In the genomic region with DNA sequence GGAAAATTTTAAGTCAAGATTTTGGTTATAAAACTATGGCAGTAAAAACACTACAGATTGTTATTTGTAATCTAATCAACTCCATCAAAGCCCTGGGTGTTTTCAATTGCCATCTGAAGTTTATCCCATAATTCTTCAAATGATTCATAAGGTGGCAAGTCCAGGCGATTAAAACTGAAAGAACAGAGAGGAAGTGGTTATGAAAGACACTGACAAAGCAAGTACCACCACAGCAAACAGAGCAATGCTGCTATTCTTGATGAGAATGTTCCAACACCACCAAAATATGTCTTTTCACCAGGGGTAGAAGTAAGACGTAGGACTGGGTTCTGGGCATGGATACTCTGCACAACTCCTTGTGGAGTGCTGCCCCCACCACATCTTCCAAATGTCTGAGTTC, we compare ENCODE assay signal across 9 cellular contexts.
A peak's percentile ranks its signal among the peaks of the same experiment; 100 is the strongest.
DNase-seq lines count a peak whose midpoint lies in the region; ATAC-seq and TF ChIP-seq lines count a peak whose summit lies in the region.
"Had no signal": no experiment of that assay in that cellular context is flagged by ENCODE, and none has a peak within 500 bp of the region (broad histone marks: within the 10 kb centered on the region; RNA-seq: fewer than 3 reads in every experiment).

No MANE protein-coding gene starts in this region.

- no peaks in the 10 kb centered on the region for H3K4me1 ChIP-seq in prostate gland (replicated peaks)

- DNase-seq in LHCN-M2 (ENCODE audit: low read depth) (peak; percentile 15), epithelial cell of esophagus (ENCODE audit: low read depth) (peak; percentile 69), OCI-M2 (lab: John Stamatoyannopoulos, UW; ENCODE audit: unreplicated experiment) (no peak), prostate gland (ENCODE audit: low spot score) (no peak), SW 1271 (lab: John Stamatoyannopoulos, UW) (no peak)
- DNase-seq: kidney had no signal

- no peaks in the 10 kb centered on the region for H3K27me3 ChIP-seq in prostate gland (replicated peaks; ENCODE audit: insufficient read depth)

- TF ChIP-seq CTCF in epithelial cell of esophagus (IDR thresholded peaks at IDR 0.05; ENCODE audit: insufficient read depth, low read depth, low read length, missing control alignments), result no peak
- TF ChIP-seq CTCF in prostate gland (IDR thresholded peaks at IDR 0.05), result no peak

- no peaks in the 10 kb centered on the region for H3K36me3 ChIP-seq in prostate gland

- no peak overlapping the region for H3K27ac ChIP-seq in prostate gland

- ATAC-seq in GM18858 (IDR thresholded peaks at IDR 0.05; ENCODE audit: unreplicated experiment) (peak; percentile 78), GM21717 (IDR thresholded peaks at IDR 0.05; ENCODE audit: unreplicated experiment) (peak; percentile 89), HG02840 (IDR thresholded peaks at IDR 0.05; ENCODE audit: low FRiP score, unreplicated experiment) (no peak)

- H3K9me3 ChIP-seq in prostate gland, result no peaks in the 10 kb centered on the region

- WGBS in prostate gland, result 53% methylated on average over 2 of the region's 2 CpGs

- intact Hi-C loops in prostate gland (cut with DNase I), result no loop called here

- no peak for TF ChIP-seq POLR2A in prostate gland (IDR thresholded peaks at IDR 0.05)

- H3K4me3 ChIP-seq in epithelial cell of esophagus (ENCODE audit: low read length) (no peak overlapping the region), prostate gland (no peak overlapping the region)

Comparison
In these comparisons a context has a peak if more than half of its experiments do, and no peak if none do; other contexts are left out.
1. DNase-seq: peak in LHCN-M2 (single experiment) and epithelial cell of esophagus (single experiment); none in OCI-M2 (single experiment), prostate gland (single experiment) and SW 1271 (0 of 2).